25 cellular contexts compared by ENCODE assay signal in genomic region chr3:62370112-62371031, GRCh38. TPM values are rescaled to one million over a fixed set of nuclear protein-coding genes. Genes with fewer than 3 reads are reported as not detected.
DNase-seq lines count a peak whose midpoint lies in the region; ATAC-seq lines count a peak whose summit lies in the region.
"Had no signal": no experiment of that assay in that cellular context is flagged by ENCODE, and none has a peak within 500 bp of the region (broad histone marks: within the 10 kb centered on the region; RNA-seq: fewer than 3 reads in every experiment).

No MANE protein-coding gene starts in this region.

- peaks cover 100% of the 10 kb centered on the region for H3K27me3 Mint-ChIP-seq in activated naive CD4-positive, alpha-beta T cell treated with anti-CD3 and anti-CD28 coated beads, Interleukin-2, amount 10 ng/mL, durations not matched to agents 7 days and 5 days
- peaks cover 88% of the 10 kb centered on the region for H3K27me3 Mint-ChIP-seq in activated naive CD4-positive, alpha-beta T cell treated with anti-CD3 and anti-CD28 coated beads for 36 hours (ENCODE audit: low read depth)
- H3K27me3 Mint-ChIP-seq in activated T-helper 1 cell treated with anti-CD3 and anti-CD28 coated beads, Interleukin-12 subunit alpha, Interleukin-12 subunit beta, Interleukin-2, Interleukin-4 antibody, amounts not matched to agents 30 ng/mL and 10 ng/mL and 1 ng/mL, durations not matched to agents 14 hours and 24 hours and 36 hours (ENCODE audit: insufficient read depth): peaks cover 85% of the 10 kb centered on the region

- H3K9me3 Mint-ChIP-seq in activated naive CD4-positive, alpha-beta T cell treated with anti-CD3 and anti-CD28 coated beads, Interleukin-2, amount 10 ng/mL, durations not matched to agents 7 days and 5 days: no peaks in the 10 kb centered on the region
- H3K9me3 Mint-ChIP-seq in activated naive CD4-positive, alpha-beta T cell treated with anti-CD3 and anti-CD28 coated beads for 36 hours: no peaks in the 10 kb centered on the region
- no peaks in the 10 kb centered on the region for H3K9me3 Mint-ChIP-seq in activated T-helper 1 cell treated with anti-CD3 and anti-CD28 coated beads, Interleukin-12 subunit alpha, Interleukin-12 subunit beta, Interleukin-2, Interleukin-4 antibody, amounts not matched to agents 30 ng/mL and 10 ng/mL and 1 ng/mL, durations not matched to agents 14 hours and 24 hours and 36 hours
- H3K9me3 Mint-ChIP-seq: activated naive CD4-positive, alpha-beta T cell treated with anti-CD3 and anti-CD28 coated beads, Interleukin-2, amount 50 U/mL, for 72 hours; dendritic cell treated with granulocyte-macrophage colony-stimulating factor and Interleukin-4, amounts not matched to agents 40 ng/mL and 50 ng/mL, for 4 days had no signal

- H3K4me2 ChIP-seq in skeletal muscle satellite cell (ENCODE audit: low read length): peak overlapping the region; percentile 32

- H3K27ac Mint-ChIP-seq in activated naive CD4-positive, alpha-beta T cell treated with anti-CD3 and anti-CD28 coated beads, Interleukin-2, amount 10 ng/mL, durations not matched to agents 7 days and 5 days: peak overlapping the region; percentile 81
- H3K27ac Mint-ChIP-seq in activated naive CD4-positive, alpha-beta T cell treated with anti-CD3 and anti-CD28 coated beads for 36 hours: no peak overlapping the region
- peak overlapping the region; percentile 64 for H3K27ac Mint-ChIP-seq in activated T-helper 1 cell treated with anti-CD3 and anti-CD28 coated beads, Interleukin-12 subunit alpha, Interleukin-12 subunit beta, Interleukin-2, Interleukin-4 antibody, amounts not matched to agents 30 ng/mL and 10 ng/mL and 1 ng/mL, durations not matched to agents 14 hours and 24 hours and 36 hours
- H3K27ac Mint-ChIP-seq: dendritic cell treated with granulocyte-macrophage colony-stimulating factor and Interleukin-4, amounts not matched to agents 40 ng/mL and 50 ng/mL, for 4 days; stimulated activated effector memory CD8-positive, alpha-beta T cell treated with anti-CD3 and anti-CD28 coated beads, Interleukin-12 subunit alpha, Interleukin-12 subunit beta, amount 100 ng/mL, for 72 hours had no signal

- no peak for DNase-seq in activated naive CD4-positive, alpha-beta T cell treated with anti-CD3 and anti-CD28 coated beads, Interleukin-2, amount 10 ng/mL, durations not matched to agents 7 days and 5 days
- DNase-seq in activated naive CD4-positive, alpha-beta T cell treated with anti-CD3 and anti-CD28 coated beads for 36 hours: no peak
- DNase-seq in activated T-helper 1 cell treated with anti-CD3 and anti-CD28 coated beads, Interleukin-12 subunit alpha, Interleukin-12 subunit beta, Interleukin-2, Interleukin-4 antibody, amounts not matched to agents 30 ng/mL and 10 ng/mL and 1 ng/mL, durations not matched to agents 14 hours and 24 hours and 36 hours (ENCODE audit: low spot score): no peak
- DNase-seq in NCI-H2029 (lab: John Stamatoyannopoulos, UW): no peak
- DNase-seq: activated CD4-positive, CD25-positive, alpha-beta regulatory T cell treated with anti-CD3 and anti-CD28 coated beads, Interleukin-2, amount 50 U/mL, for 72 hours; activated T-cell treated with anti-CD3 and anti-CD28 coated beads, Interleukin-2, amount 50 U/mL, for 1 hour; DMS 273 treated with DMSO at 0.1 percent for 48 hours; gastrocnemius medialis; left ventricle myocardium inferior; MM.1S; NCI-H187; NCI-H226; NK-92 treated with Interleukin-12 subunit alpha and Interleukin-12 subunit beta, amount 100 ng/mL, for 24 hours; T1000 had no signal

- H3K9ac ChIP-seq in iPS-18a (ENCODE audit: low read length): no peak overlapping the region
- no peak overlapping the region for H3K9ac ChIP-seq in skeletal muscle satellite cell (ENCODE audit: low read depth, low read length)

- H3K36me3 Mint-ChIP-seq in activated naive CD4-positive, alpha-beta T cell treated with anti-CD3 and anti-CD28 coated beads, Interleukin-2, amount 10 ng/mL, durations not matched to agents 7 days and 5 days: no peaks in the 10 kb centered on the region
- H3K36me3 Mint-ChIP-seq in activated naive CD4-positive, alpha-beta T cell treated with anti-CD3 and anti-CD28 coated beads for 36 hours (ENCODE audit: low read depth): no peaks in the 10 kb centered on the region
- peaks cover 4% of the 10 kb centered on the region for H3K36me3 Mint-ChIP-seq in activated T-helper 1 cell treated with anti-CD3 and anti-CD28 coated beads, Interleukin-12 subunit alpha, Interleukin-12 subunit beta, Interleukin-2, Interleukin-4 antibody, amounts not matched to agents 30 ng/mL and 10 ng/mL and 1 ng/mL, durations not matched to agents 14 hours and 24 hours and 36 hours (ENCODE audit: low read depth)
- H3K36me3 Mint-ChIP-seq: stimulated activated effector memory CD8-positive, alpha-beta T cell treated with anti-CD3 and anti-CD28 coated beads, Interleukin-12 subunit alpha, Interleukin-12 subunit beta, amount 100 ng/mL, for 72 hours had no signal

- H3K4me1 Mint-ChIP-seq in activated naive CD4-positive, alpha-beta T cell treated with anti-CD3 and anti-CD28 coated beads, Interleukin-2, amount 10 ng/mL, durations not matched to agents 7 days and 5 days: no peaks in the 10 kb centered on the region
- H3K4me1 Mint-ChIP-seq in activated naive CD4-positive, alpha-beta T cell treated with anti-CD3 and anti-CD28 coated beads for 36 hours (ENCODE audit: low read depth): peaks cover 22% of the 10 kb centered on the region
- no peaks in the 10 kb centered on the region for H3K4me1 Mint-ChIP-seq in activated T-helper 1 cell treated with anti-CD3 and anti-CD28 coated beads, Interleukin-12 subunit alpha, Interleukin-12 subunit beta, Interleukin-2, Interleukin-4 antibody, amounts not matched to agents 30 ng/mL and 10 ng/mL and 1 ng/mL, durations not matched to agents 14 hours and 24 hours and 36 hours (ENCODE audit: low read depth)

- ATAC-seq in GM18909 (IDR thresholded peaks at IDR 0.05; ENCODE audit: poor library complexity, unreplicated experiment) (no peak), HG03039 (IDR thresholded peaks at IDR 0.05; ENCODE audit: unreplicated experiment) (no peak)
- ATAC-seq: activated naive CD4-positive, alpha-beta T cell treated with anti-CD3 and anti-CD28 coated beads, Interleukin-2, amount 50 U/mL, for 72 hours; gastrocnemius medialis; HCT116; stimulated activated effector memory CD8-positive, alpha-beta T cell treated with anti-CD3 and anti-CD28 coated beads, Interleukin-12 subunit alpha, Interleukin-12 subunit beta, amount 100 ng/mL, for 72 hours had no signal

- H3K4me3 Mint-ChIP-seq in activated naive CD4-positive, alpha-beta T cell treated with anti-CD3 and anti-CD28 coated beads, Interleukin-2, amount 10 ng/mL, durations not matched to agents 7 days and 5 days: peak overlapping the region; percentile 31
- no peak overlapping the region for H3K4me3 Mint-ChIP-seq in activated naive CD4-positive, alpha-beta T cell treated with anti-CD3 and anti-CD28 coated beads for 36 hours
- no peak overlapping the region for H3K4me3 Mint-ChIP-seq in activated T-helper 1 cell treated with anti-CD3 and anti-CD28 coated beads, Interleukin-12 subunit alpha, Interleukin-12 subunit beta, Interleukin-2, Interleukin-4 antibody, amounts not matched to agents 30 ng/mL and 10 ng/mL and 1 ng/mL, durations not matched to agents 14 hours and 24 hours and 36 hours
- H3K4me3 Mint-ChIP-seq: dendritic cell treated with granulocyte-macrophage colony-stimulating factor and Interleukin-4, amounts not matched to agents 40 ng/mL and 50 ng/mL, for 4 days; stimulated activated effector memory CD8-positive, alpha-beta T cell treated with anti-CD3 and anti-CD28 coated beads, Interleukin-12 subunit alpha, Interleukin-12 subunit beta, amount 100 ng/mL, for 72 hours had no signal

- CTCF ChIA-PET in activated naive CD4-positive, alpha-beta T cell treated with anti-CD3 and anti-CD28 coated beads, Interleukin-2, amount 10 ng/mL, durations not matched to agents 7 days and 5 days (lab: Charles Lee): no interaction called here
- CTCF ChIA-PET in activated naive CD4-positive, alpha-beta T cell treated with anti-CD3 and anti-CD28 coated beads for 36 hours (lab: Charles Lee): no interaction called here

- H3K36me3 ChIP-seq in iPS-18a (ENCODE audit: control insufficient read depth, low read depth, low read length): no peaks in the 10 kb centered on the region
- no peaks in the 10 kb centered on the region for H3K36me3 ChIP-seq in skeletal muscle satellite cell (ENCODE audit: insufficient read depth, low read length)
- H3K36me3 ChIP-seq: breast epithelium, gastrocnemius medialis, left ventricle myocardium inferior, neutrophil had no signal

- H3K9me3 ChIP-seq in iPS-18a (ENCODE audit: control insufficient read depth, low read depth, low read length) (no peaks in the 10 kb centered on the region), skeletal muscle satellite cell (replicated peaks; ENCODE audit: low read length) (no peaks in the 10 kb centered on the region)
- H3K9me3 ChIP-seq: breast epithelium, gastrocnemius medialis, left ventricle myocardium inferior, neutrophil had no signal

- H3K27me3 ChIP-seq in iPS-18a (ENCODE audit: control insufficient read depth, insufficient read depth, low read length) (peaks cover 100% of the 10 kb centered on the region), skeletal muscle satellite cell (ENCODE audit: control insufficient read depth, insufficient read depth, low read length) (peaks cover 97% of the 10 kb centered on the region)

- H3K4me3 ChIP-seq in iPS-18a (ENCODE audit: low read length): peak overlapping the region; percentile 19
- no peak overlapping the region for H3K4me3 ChIP-seq in skeletal muscle satellite cell (ENCODE audit: low read length)

- peaks cover 61% of the 10 kb centered on the region for H3K4me1 ChIP-seq in iPS-18a (ENCODE audit: control insufficient read depth, low read depth, low read length)
- H3K4me1 ChIP-seq in skeletal muscle satellite cell (ENCODE audit: control insufficient read depth, insufficient read depth, low read length): peaks cover 17% of the 10 kb centered on the region

- intact Hi-C loops in activated naive CD4-positive, alpha-beta T cell treated with anti-CD3 and anti-CD28 coated beads for 36 hours (cut with micrococcal nuclease): loop anchor here (1.0 kb wide), 1 partner anchor 10 kb away; no protein-coding TSS in a partner anchor
- intact Hi-C loops in activated T-helper 1 cell treated with anti-CD3 and anti-CD28 coated beads, Interleukin-12 subunit alpha, Interleukin-12 subunit beta, Interleukin-2, Interleukin-4 antibody, amounts not matched to agents 30 ng/mL and 10 ng/mL and 1 ng/mL, durations not matched to agents 14 hours and 24 hours and 36 hours (cut with micrococcal nuclease): loop anchor here (10.0 kb wide), 1 partner anchor 504 kb away; the partner anchor contains the start of gene CADPS

- H3K27ac ChIP-seq in iPS-18a (ENCODE audit: low read length): no peak overlapping the region
- H3K27ac ChIP-seq: breast epithelium, gastrocnemius medialis, left ventricle myocardium inferior, neutrophil had no signal

RNA-seq across cellular contexts. Expression of gene FEZF2, which starts 3.0 kb away (rescaled TPM):
- not detected for total RNA-seq in activated naive CD4-positive, alpha-beta T cell treated with anti-CD3 and anti-CD28 coated beads for 36 hours
- total RNA-seq in activated T-helper 1 cell treated with anti-CD3 and anti-CD28 coated beads, Interleukin-12 subunit alpha, Interleukin-12 subunit beta, Interleukin-2, Interleukin-4 antibody, amounts not matched to agents 30 ng/mL and 10 ng/mL and 1 ng/mL, durations not matched to agents 14 hours and 24 hours and 36 hours: not detected in 2 replicates
- total RNA-seq in skeletal muscle satellite cell (2012; rRNA removed): not detected in 2 replicates
- total RNA-seq: activated naive CD4-positive, alpha-beta T cell treated with anti-CD3 and anti-CD28 coated beads, Interleukin-2, amount 50 U/mL, for 72 hours; breast epithelium; gastrocnemius medialis; left ventricle myocardium inferior; renal cortical epithelial cell had no signal
